Comparison of ENCODE assay signal across 8 cellular contexts in genomic region chr7:113710310-113711106, GRCh38.
DNase-seq lines count a peak whose midpoint lies in the region; ATAC-seq and TF ChIP-seq lines count a peak whose summit lies in the region.

No MANE protein-coding gene starts in this region.

- CTCF ChIA-PET in T-cell (lab: Charles Lee): interaction anchor here (0.8 to 1.5 kb wide), 3 partner anchors 11 to 1160 kb away, joined by 3 to 6 read pairs (median 4); no protein-coding TSS in a partner anchor

- POLR2A ChIA-PET in T-cell (lab: Charles Lee): no interaction called here

- H3K27ac ChIP-seq in lung (ENCODE audit: low read depth in 1 of 2, low read length in 1 of 2): no peak overlapping the region
- no peak overlapping the region for H3K27ac ChIP-seq in tibial artery

- 47% methylated on average over 4 of the region's 4 CpGs for WGBS in lung, 2 donors

- H3K27me3 ChIP-seq in lung (ENCODE audit: control insufficient read depth, insufficient read depth): no peaks in the 10 kb centered on the region
- H3K27me3 ChIP-seq in tibial artery: no peaks in the 10 kb centered on the region

- H3K36me3 ChIP-seq in lung (ENCODE audit: control insufficient read depth in 2 of 2, insufficient read depth in 2 of 2, low read length in 2 of 2) (no peaks in the 10 kb centered on the region), tibial artery (no peaks in the 10 kb centered on the region)

- DNase-seq in COLO829 (ENCODE audit: low spot score) (peak; percentile 76), NCI-H187 treated with DMSO at 0.1 percent for 48 hours (lab: John Stamatoyannopoulos, UW) (peak; percentile 40), T-cell (peak in 14 of 34 experiments; percentile 0 to 19 (median 4)), ecto neural progenitor cell (ENCODE audit: low spot score) (peak; percentile 51), lung (ENCODE audit: low spot score) (peak; percentile 52), tibial artery (no peak)

- no peaks in the 10 kb centered on the region for H3K4me1 Mint-ChIP-seq in T-cell

- H3K36me3 Mint-ChIP-seq in T-cell: no peaks in the 10 kb centered on the region

- no peak overlapping the region for H3K4me3 Mint-ChIP-seq in T-cell

- no peaks in the 10 kb centered on the region for H3K9me3 Mint-ChIP-seq in T-cell

- H3K9me3 ChIP-seq in lung (ENCODE audit: control insufficient read depth in 2 of 2, insufficient read depth in 1 of 2, low read length in 1 of 2): no peaks in the 10 kb centered on the region
- no peaks in the 10 kb centered on the region for H3K9me3 ChIP-seq in tibial artery

- intact Hi-C loops in tibial artery (cut with DNase I; ENCODE audit: low total_unique reads): no loop called here

- peak; percentile 51 for TF ChIP-seq CTCF in lung (IDR thresholded peaks at IDR 0.05; ENCODE audit: control extremely low read depth, extremely low read depth)
- peak; percentile 71 to 91 for TF ChIP-seq CTCF in tibial artery (IDR thresholded peaks at IDR 0.05)

- H3K27me3 Mint-ChIP-seq in T-cell: peaks cover 2 to 11% of the 10 kb centered on the region in 2 donors

- H3K27ac Mint-ChIP-seq in T-cell: no peak overlapping the region

- H3K4me1 ChIP-seq in lung (ENCODE audit: control insufficient read depth in 2 of 2, insufficient read depth in 2 of 2, low read length in 2 of 2) (no peaks in the 10 kb centered on the region), tibial artery (no peaks in the 10 kb centered on the region)

- peak; percentile 99 for ATAC-seq in GM19023 (IDR thresholded peaks at IDR 0.05; ENCODE audit: unreplicated experiment)
- peak; percentile 96 for ATAC-seq in HG03066 (IDR thresholded peaks at IDR 0.05; ENCODE audit: low read depth, unreplicated experiment)
- ATAC-seq in T-cell (replicated peaks in 1 of 4): peak in 3 of 4 experiments; percentile 51 to 67 (median 65)
- ATAC-seq in lung (ENCODE audit: insufficient read depth, low FRiP score): peak; percentile 75

- H3K4me3 ChIP-seq in lung (no peak overlapping the region), tibial artery (no peak overlapping the region)

Comparison
In these comparisons a context has a peak if more than half of its experiments do, and no peak if none do; other contexts are left out.
1. DNase-seq: peak in COLO829 (single experiment), NCI-H187 treated with DMSO at 0.1 percent for 48 hours (single experiment), ecto neural progenitor cell (single experiment) and lung (single experiment); none in tibial artery (0 of 2).
2. Peak in every context shown above with its lines, with median percentiles within 50 percentile points of each other: ATAC-seq.